In genomic region chr19:43779820-43780219, GRCh38 we compare ENCODE assay signal across 10 cellular contexts. TPM values are rescaled to one million over a fixed set of nuclear protein-coding genes. Genes with fewer than 3 reads are reported as not detected.
DNase-seq lines count a peak whose midpoint lies in the region; ATAC-seq and TF ChIP-seq lines count a peak whose summit lies in the region.
"Had no signal": no experiment of that assay in that cellular context is flagged by ENCODE, and none has a peak within 500 bp of the region (broad histone marks: within the 10 kb centered on the region; RNA-seq: fewer than 3 reads in every experiment).

No MANE protein-coding gene starts in this region.

- peaks cover 47% of the 10 kb centered on the region for H3K79me2 ChIP-seq in PC-3 (ENCODE audit: low read length)

- POLR2A ChIA-PET in PC-3 (lab: Charles Lee; ENCODE audit: unreplicated experiment), result no interaction called here

- CTCF ChIA-PET in PC-3 (lab: Charles Lee), result interaction anchor here (2.2 kb wide), 1 partner anchor 11 kb away, joined by 7 read pairs; no protein-coding TSS in a partner anchor

- H3K27ac ChIP-seq in PC-3 (ENCODE audit: low read length) (peak overlapping the region; percentile 88), thoracic aorta (peak overlapping the region in 1 of 2 donors; percentile 5)

- peaks cover 3% of the 10 kb centered on the region for H3K9me3 Mint-ChIP-seq in activated CD4-positive, alpha-beta T cell treated with anti-CD3 and anti-CD28 coated beads, Interleukin-2, amount 10 ng/mL, durations not matched to agents 24 days and 14 days

- intact Hi-C loops in activated CD4-positive, alpha-beta T cell treated with anti-CD3 and anti-CD28 coated beads, Interleukin-2, amount 10 ng/mL, durations not matched to agents 24 days and 14 days (cut with micrococcal nuclease), result loop anchor here (2.0 to 5.0 kb wide), 2 partner anchors 111 to 253 kb away; partner anchors contain the start of gene ETHE1
- intact Hi-C loops in PC-3 (cut with micrococcal nuclease), result no loop called here

- peak overlapping the region; percentile 85 for H3K4me3 Mint-ChIP-seq in activated CD4-positive, alpha-beta T cell treated with anti-CD3 and anti-CD28 coated beads, Interleukin-2, amount 10 ng/mL, durations not matched to agents 24 days and 14 days

- DNase-seq in activated CD4-positive, alpha-beta T cell treated with anti-CD3 and anti-CD28 coated beads, Interleukin-2, amount 10 ng/mL, durations not matched to agents 24 days and 14 days, result peak; percentile 76
- no peak for DNase-seq in activated CD4-positive, alpha-beta T cell treated with anti-CD3 and anti-CD28 coated beads, Interleukin-2, amount 50 U/mL, for 1 hour
- DNase-seq in PC-3 (peak; percentile 33), choroid plexus epithelial cell (ENCODE audit: low read depth) (no peak), thoracic aorta (ENCODE audit: low spot score) (no peak), superior temporal gyrus (ENCODE audit: extremely low spot score) (no peak)
- DNase-seq: glutamatergic neuron, NCI-H1436 treated with DMSO at 0.1 percent for 48 hours had no signal

- BruUV-seq in PC-3 (replicated peaks; lab: Mats Ljungman, UMichigan), result no TSS peak

- peak overlapping the region; percentile 87 for H3K27ac Mint-ChIP-seq in activated CD4-positive, alpha-beta T cell treated with anti-CD3 and anti-CD28 coated beads, Interleukin-2, amount 10 ng/mL, durations not matched to agents 24 days and 14 days

- peak overlapping the region; percentile 96 for H3K4me2 ChIP-seq in PC-3 (ENCODE audit: low read length)

- peaks cover 52% of the 10 kb centered on the region for H3K36me3 Mint-ChIP-seq in activated CD4-positive, alpha-beta T cell treated with anti-CD3 and anti-CD28 coated beads, Interleukin-2, amount 10 ng/mL, durations not matched to agents 24 days and 14 days (ENCODE audit: low read depth)

- H3F3A ChIP-seq in PC-3 (ENCODE audit: low read length, unreplicated experiment), result no peaks in the 10 kb centered on the region

- H4K20me1 ChIP-seq in PC-3 (ENCODE audit: low read length), result no peaks in the 10 kb centered on the region

- H2AFZ ChIP-seq in PC-3 (ENCODE audit: low read length), result no peak overlapping the region

- no peaks in the 10 kb centered on the region for H3K9me3 ChIP-seq in PC-3 (ENCODE audit: low read length)
- no peaks in the 10 kb centered on the region for H3K9me3 ChIP-seq in thoracic aorta

- H3K27me3 ChIP-seq in PC-3 (ENCODE audit: low read length), result no peaks in the 10 kb centered on the region
- no peaks in the 10 kb centered on the region for H3K27me3 ChIP-seq in thoracic aorta (replicated peaks; ENCODE audit: insufficient read depth)

- H3K9me2 ChIP-seq in PC-3 (replicated peaks; ENCODE audit: low read length), result no peaks in the 10 kb centered on the region

- TF ChIP-seq CTCF in PC-3 (conservative IDR thresholded peaks at IDR 0.05; ENCODE audit: low read depth, low read length) (peak; percentile 45; the same call in 1 of the 2 replicates), choroid plexus epithelial cell (conservative IDR thresholded peaks at IDR 0.05; ENCODE audit: low read depth, low read length) (peak; percentile 36), thoracic aorta (IDR thresholded peaks at IDR 0.05) (no peak)

- H3K9ac ChIP-seq in PC-3 (ENCODE audit: low read length), result peak overlapping the region; percentile 87

- no peak for ATAC-seq in PC-3
- no peak for ATAC-seq in thoracic aorta (ENCODE audit: insufficient number of reproducible peaks, low FRiP score, low read depth)
- no peak for ATAC-seq in GM21447 (IDR thresholded peaks at IDR 0.05; ENCODE audit: unreplicated experiment)
- ATAC-seq in GM18907 (IDR thresholded peaks at IDR 0.05; ENCODE audit: unreplicated experiment), result no peak

- H3K36me3 ChIP-seq in PC-3 (ENCODE audit: low read depth, low read length) (no peaks in the 10 kb centered on the region), thoracic aorta (no peaks in the 10 kb centered on the region)

- peak overlapping the region; percentile 80 for H3K4me3 ChIP-seq in PC-3 (ENCODE audit: low read length)
- H3K4me3 ChIP-seq in choroid plexus epithelial cell (ENCODE audit: low read depth, low read length), result no peak overlapping the region
- peak overlapping the region; percentile 6 for H3K4me3 ChIP-seq in thoracic aorta

- H3K4me1 Mint-ChIP-seq in activated CD4-positive, alpha-beta T cell treated with anti-CD3 and anti-CD28 coated beads, Interleukin-2, amount 10 ng/mL, durations not matched to agents 24 days and 14 days, result peaks cover 74% of the 10 kb centered on the region

- peaks cover 50% of the 10 kb centered on the region for H3K4me1 ChIP-seq in PC-3 (ENCODE audit: insufficient read depth, low read length)
- H3K4me1 ChIP-seq in thoracic aorta (ENCODE audit: control insufficient read depth in 1 of 2, low read depth in 2 of 2), result peaks cover 8 to 12% of the 10 kb centered on the region in 2 donors

- no peaks in the 10 kb centered on the region for H3K27me3 Mint-ChIP-seq in activated CD4-positive, alpha-beta T cell treated with anti-CD3 and anti-CD28 coated beads, Interleukin-2, amount 10 ng/mL, durations not matched to agents 24 days and 14 days

RNA-seq across cellular contexts. Expression of gene KCNN4, which starts 1.0 kb away (rescaled TPM):
- total RNA-seq in activated CD4-positive, alpha-beta T cell treated with anti-CD3 and anti-CD28 coated beads, Interleukin-2, amount 10 ng/mL, durations not matched to agents 24 days and 14 days, result 165 and 172 TPM in 2 replicates
- total RNA-seq in PC-3 (2014; rRNA removed) (45.7 and 57.7 TPM in 2 replicates), thoracic aorta (1 to 10 TPM; 2.8 to 3.5 TPM)

RNA-seq across cellular contexts. Expression of gene LYPD5, which starts 22.4 kb away (rescaled TPM):
- total RNA-seq in activated CD4-positive, alpha-beta T cell treated with anti-CD3 and anti-CD28 coated beads, Interleukin-2, amount 10 ng/mL, durations not matched to agents 24 days and 14 days, result 0.26 and 0.42 TPM in 2 replicates
- total RNA-seq in PC-3 (2014; rRNA removed) (0.35 and 6.8 TPM in 2 replicates), thoracic aorta (1 to 10 TPM; 5.9 to 6.5 TPM)

RNA-seq across cellular contexts. Expression of gene SMG9, which starts 25.1 kb away (rescaled TPM):
- total RNA-seq in activated CD4-positive, alpha-beta T cell treated with anti-CD3 and anti-CD28 coated beads, Interleukin-2, amount 10 ng/mL, durations not matched to agents 24 days and 14 days, result 83.9 and 86.6 TPM in 2 replicates
- total RNA-seq in PC-3 (2014; rRNA removed) (48.8 and 49.1 TPM in 2 replicates), thoracic aorta (10 to 100 TPM; 18.3 to 49.1 TPM)

RNA-seq across cellular contexts. Expression of gene ZNF283, which starts 47.3 kb away (rescaled TPM):
- 4.0 and 5.7 TPM in 2 replicates for total RNA-seq in activated CD4-positive, alpha-beta T cell treated with anti-CD3 and anti-CD28 coated beads, Interleukin-2, amount 10 ng/mL, durations not matched to agents 24 days and 14 days
- total RNA-seq in PC-3 (2014; rRNA removed) (3.0 and 4.0 TPM in 2 replicates), thoracic aorta (10 to 100 TPM in 1 of 2 donors, 1 to 10 TPM in 1; 8.1 to 15.3 TPM)

Comparison
In these comparisons a context has a peak if more than half of its experiments do, and no peak if none do; other contexts are left out.
1. DNase-seq: peak in activated CD4-positive, alpha-beta T cell treated with anti-CD3 and anti-CD28 coated beads, Interleukin-2, amount 10 ng/mL, durations not matched to agents 24 days and 14 days (single experiment) and PC-3 (single experiment); none in activated CD4-positive, alpha-beta T cell treated with anti-CD3 and anti-CD28 coated beads, Interleukin-2, amount 50 U/mL, for 1 hour (single experiment), choroid plexus epithelial cell (single experiment), thoracic aorta (single experiment) and superior temporal gyrus (single experiment).
2. RNA of gene KCNN4, which starts 1.0 kb away (total RNA-seq): 165 to 172 TPM in activated CD4-positive, alpha-beta T cell treated with anti-CD3 and anti-CD28 coated beads, Interleukin-2, amount 10 ng/mL, durations not matched to agents 24 days and 14 days and 45.7 to 57.7 TPM in PC-3; 2.8 to 3.5 TPM in thoracic aorta; every median in the first group is over 10 times any median in the second.